Comparison of ENCODE assay signal across 8 cellular contexts in genomic region chr4:106315968-106316772, GRCh38. TPM values are rescaled to one million over a fixed set of nuclear protein-coding genes. Genes with fewer than 3 reads are reported as not detected.
A peak's percentile ranks its signal among the peaks of the same experiment; 100 is the strongest.
DNase-seq lines count a peak whose midpoint lies in the region; ATAC-seq lines count a peak whose summit lies in the region.

Gene AIMP1, plus strand, starts transcription at chr4:106316550. Its CDS starts 8,460 bp downstream, at chr4:106325010.
Gene TBCK, minus strand, starts transcription at chr4:106316209. Its CDS starts 7,249 bp downstream, at chr4:106308960.

- no peaks in the 10 kb centered on the region for H3K9me3 Mint-ChIP-seq in memory B cell

- H3K9me3 ChIP-seq in endocrine pancreas (ENCODE audit: control insufficient read depth, low read length) = no peaks in the 10 kb centered on the region

- no peaks in the 10 kb centered on the region for H3K27me3 ChIP-seq in endocrine pancreas (ENCODE audit: control insufficient read depth, insufficient read depth, low read length)

- peak within 1 kb of the TSS; percentile 80 for H3K4me3 Mint-ChIP-seq in memory B cell

- peaks cover 14% of the 10 kb centered on the region for H3K4me1 ChIP-seq in endocrine pancreas (ENCODE audit: control insufficient read depth, insufficient read depth, low read length)

- H3K36me3 ChIP-seq in endocrine pancreas (ENCODE audit: control insufficient read depth, insufficient read depth, low read length) = peaks cover 4% of the 10 kb centered on the region

- DNase-seq in COR-L47 (lab: John Stamatoyannopoulos, UW) (peak; percentile 88), HT1080 (ENCODE audit: low read depth) (peak; percentile 84), NOMO-1 (lab: John Stamatoyannopoulos, UW; ENCODE audit: unreplicated experiment in 2 of 2) (peak; percentile 86), memory B cell (ENCODE audit: low spot score in 2 of 2) (peak; percentile 87 to 89)
- DNase-seq in activated CD8-positive, alpha-beta memory T cell treated with anti-CD3 and anti-CD28 coated beads for 4 hours (ENCODE audit: low read depth in 2 of 2) = peak; percentile 76 to 83
- peak; percentile 67 for DNase-seq in stimulated activated CD8-positive, alpha-beta memory T cell treated with anti-CD3 and anti-CD28 coated beads, Interleukin-12 subunit alpha, Interleukin-12 subunit beta, amount 100 ng/mL, for 24 hours (ENCODE audit: extremely low read depth)

- H3K36me3 Mint-ChIP-seq in memory B cell = peaks cover 12% of the 10 kb centered on the region

- H3K27ac Mint-ChIP-seq in memory B cell = no peak within 1 kb of the TSS

- peak within 1 kb of the TSS; percentile 98 for H3K9ac ChIP-seq in endocrine pancreas (ENCODE audit: control insufficient read depth, insufficient read depth, low read length)

- peak; percentile 84 for ATAC-seq in GM21367 (IDR thresholded peaks at IDR 0.05; ENCODE audit: unreplicated experiment)
- ATAC-seq in memory B cell (ENCODE audit: low read depth) = peak; percentile 83

- peak within 1 kb of the TSS; percentile 100 for H3K4me3 ChIP-seq in endocrine pancreas (ENCODE audit: control insufficient read depth, insufficient read depth, low read length)

- peaks cover 21% of the 10 kb centered on the region for H3K4me1 Mint-ChIP-seq in memory B cell

- no peaks in the 10 kb centered on the region for H3K27me3 Mint-ChIP-seq in memory B cell

RNA-seq across cellular contexts. Expression of gene AIMP1, which starts in this region (rescaled TPM):
- 29.6 and 30.1 TPM in 2 replicates for total RNA-seq in HT1080 (2014; rRNA removed; shearing (Covaris generic))
- polyA plus RNA-seq in HT1080 (2015; cell fraction: cytosol; rRNA removed) = 30.6 and 30.9 TPM in 2 replicates
- 34.4 and 41.1 TPM in 2 replicates for polyA plus RNA-seq in HT1080 (2015; cell fraction: nucleus; rRNA removed)

RNA-seq across cellular contexts. Expression of gene TBCK, which starts in this region (rescaled TPM):
- 11.2 and 13.8 TPM in 2 replicates for total RNA-seq in HT1080 (2014; rRNA removed; shearing (Covaris generic))
- polyA plus RNA-seq in HT1080 (2015; cell fraction: cytosol; rRNA removed) = 7.6 and 9.8 TPM in 2 replicates
- polyA plus RNA-seq in HT1080 (2015; cell fraction: nucleus; rRNA removed) = 47.4 and 49.7 TPM in 2 replicates

Comparison
In these comparisons a context has a peak if more than half of its experiments do, and no peak if none do; other contexts are left out.
1. Peak in every context shown above with its lines: DNase-seq, ATAC-seq and H3K4me3 ChIP-seq.